ENCODE assay signal across 8 cellular contexts in the genomic region with DNA sequence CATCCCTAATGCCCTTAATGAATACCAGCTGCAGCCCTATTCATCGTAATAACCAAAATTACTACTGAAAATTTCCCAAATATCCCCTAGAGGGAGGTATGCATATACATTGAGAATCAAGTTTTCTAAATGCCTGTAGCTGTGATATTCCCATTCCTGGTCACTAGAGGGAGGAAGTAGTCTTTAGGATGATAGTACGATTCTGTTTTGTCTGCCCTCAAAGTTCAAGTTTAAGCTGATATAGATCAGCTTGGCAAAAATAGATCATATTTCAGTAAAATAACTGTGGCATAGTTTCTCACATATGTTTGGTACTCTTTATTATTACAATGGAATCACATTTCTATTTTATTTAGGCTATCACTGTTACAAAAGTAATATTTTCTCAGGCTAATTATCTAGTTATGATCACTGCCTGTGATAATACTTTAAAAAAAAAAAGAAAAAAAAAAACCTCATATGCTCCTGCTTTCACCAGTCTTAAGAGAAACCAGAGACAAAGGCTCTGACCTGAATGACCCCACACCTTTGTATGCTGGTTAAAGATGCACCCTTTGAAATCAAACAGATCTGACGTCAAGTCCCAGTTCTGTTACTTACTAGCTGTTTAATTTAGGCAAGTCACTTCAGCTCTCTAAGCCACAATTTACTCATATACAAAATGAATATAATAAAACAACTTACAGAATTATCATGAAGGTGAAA. TPM values are rescaled to one million over a fixed set of nuclear protein-coding genes. Genes with fewer than 3 reads are reported as not detected.
DNase-seq lines count a peak whose midpoint lies in the region; ATAC-seq, FAIRE-seq and TF ChIP-seq lines count a peak whose summit lies in the region.

No MANE protein-coding gene starts in this region.

- no peaks in the 10 kb centered on the region for H3K4me1 ChIP-seq in small intestine (ENCODE audit: control insufficient read depth in 2 of 2, insufficient read depth in 1 of 2, low read depth in 1 of 2, low read length in 1 of 2)

- H3K36me3 Mint-ChIP-seq in activated CD8-positive, alpha-beta T cell treated with anti-CD3 and anti-CD28 coated beads for 36 hours (ENCODE audit: low read depth): peaks cover 28% of the 10 kb centered on the region
- H3K36me3 Mint-ChIP-seq in activated naive CD4-positive, alpha-beta T cell treated with anti-CD3 and anti-CD28 coated beads, Interleukin-2, amount 10 ng/mL, durations not matched to agents 7 days and 5 days: peaks cover 16% of the 10 kb centered on the region

- H3K9me3 Mint-ChIP-seq in activated CD8-positive, alpha-beta T cell treated with anti-CD3 and anti-CD28 coated beads for 36 hours: peaks cover 6% of the 10 kb centered on the region
- peaks cover 5% of the 10 kb centered on the region for H3K9me3 Mint-ChIP-seq in activated naive CD4-positive, alpha-beta T cell treated with anti-CD3 and anti-CD28 coated beads, Interleukin-2, amount 10 ng/mL, durations not matched to agents 7 days and 5 days

- H3K36me3 ChIP-seq in small intestine (ENCODE audit: control insufficient read depth in 2 of 2, insufficient read depth in 2 of 2, low read length in 2 of 2): peaks cover 6 to 9% of the 10 kb centered on the region in 2 donors

- intact Hi-C loops in activated CD8-positive, alpha-beta T cell treated with anti-CD3 and anti-CD28 coated beads for 36 hours (cut with micrococcal nuclease): no loop called here
- intact Hi-C loops in Right ventricle myocardium superior (cut with DNase I): no loop called here

- DNase-seq in COLO829 (ENCODE audit: low spot score) (peak; percentile 63), NCI-H2171 (lab: John Stamatoyannopoulos, UW) (peak; percentile 75), Right ventricle myocardium superior (no peak), small intestine (peak; percentile 54)
- no peak for DNase-seq in activated CD8-positive, alpha-beta T cell treated with anti-CD3 and anti-CD28 coated beads for 36 hours
- DNase-seq in activated naive CD4-positive, alpha-beta T cell treated with anti-CD3 and anti-CD28 coated beads, Interleukin-2, amount 10 ng/mL, durations not matched to agents 7 days and 5 days: no peak

- WGBS in small intestine, 3 donors: 30 to 32% (median 31%) methylated on average over 3 of the region's 3 CpGs

- ATAC-seq in GM19025 (IDR thresholded peaks at IDR 0.05; ENCODE audit: low read depth, unreplicated experiment): peak; percentile 69
- ATAC-seq in HG03097 (IDR thresholded peaks at IDR 0.05; ENCODE audit: low FRiP score, unreplicated experiment): peak; percentile 81
- peak; percentile 68 for ATAC-seq in activated CD8-positive, alpha-beta T cell treated with anti-CD3 and anti-CD28 coated beads for 36 hours
- ATAC-seq in Right ventricle myocardium superior (ENCODE audit: poor library complexity): peak; percentile 74

- H3K9me3 ChIP-seq in small intestine (ENCODE audit: control insufficient read depth, low read depth): no peaks in the 10 kb centered on the region

- no peak overlapping the region for H3K4me3 Mint-ChIP-seq in activated CD8-positive, alpha-beta T cell treated with anti-CD3 and anti-CD28 coated beads for 36 hours
- no peak overlapping the region for H3K4me3 Mint-ChIP-seq in activated naive CD4-positive, alpha-beta T cell treated with anti-CD3 and anti-CD28 coated beads, Interleukin-2, amount 10 ng/mL, durations not matched to agents 7 days and 5 days

- POLR2A ChIA-PET in activated CD8-positive, alpha-beta T cell treated with anti-CD3 and anti-CD28 coated beads for 36 hours (lab: Charles Lee): interaction anchor here (1.1 kb wide), 1 partner anchor 10 kb away, joined by 5 read pairs; no protein-coding TSS in a partner anchor

- peaks cover 33% of the 10 kb centered on the region for H3K4me1 Mint-ChIP-seq in activated CD8-positive, alpha-beta T cell treated with anti-CD3 and anti-CD28 coated beads for 36 hours (ENCODE audit: low read depth)
- peaks cover 4% of the 10 kb centered on the region for H3K4me1 Mint-ChIP-seq in activated naive CD4-positive, alpha-beta T cell treated with anti-CD3 and anti-CD28 coated beads, Interleukin-2, amount 10 ng/mL, durations not matched to agents 7 days and 5 days

- H3K27ac ChIP-seq in small intestine (ENCODE audit: low read depth in 1 of 2, low read length in 1 of 2): no peak overlapping the region

- peak overlapping the region; percentile 43 for H3K27ac Mint-ChIP-seq in activated CD8-positive, alpha-beta T cell treated with anti-CD3 and anti-CD28 coated beads for 36 hours
- no peak overlapping the region for H3K27ac Mint-ChIP-seq in activated naive CD4-positive, alpha-beta T cell treated with anti-CD3 and anti-CD28 coated beads, Interleukin-2, amount 10 ng/mL, durations not matched to agents 7 days and 5 days

- no peak overlapping the region for H3K4me3 ChIP-seq in small intestine (ENCODE audit: low read depth in 1 of 2, low read length in 2 of 2)

- H3K27me3 Mint-ChIP-seq in activated CD8-positive, alpha-beta T cell treated with anti-CD3 and anti-CD28 coated beads for 36 hours: no peaks in the 10 kb centered on the region
- H3K27me3 Mint-ChIP-seq in activated naive CD4-positive, alpha-beta T cell treated with anti-CD3 and anti-CD28 coated beads, Interleukin-2, amount 10 ng/mL, durations not matched to agents 7 days and 5 days: no peaks in the 10 kb centered on the region

- no peak for FAIRE-seq in small intestine (lab: Jason Lieb, UNC)

- CTCF ChIA-PET in activated CD8-positive, alpha-beta T cell treated with anti-CD3 and anti-CD28 coated beads for 36 hours (lab: Charles Lee): interaction anchor here (0.6 to 3.4 kb wide), 25 partner anchors 9 to 296 kb away, joined by 3 to 18 read pairs (median 5); a partner anchor contains a TSS
- CTCF ChIA-PET in activated naive CD4-positive, alpha-beta T cell treated with anti-CD3 and anti-CD28 coated beads, Interleukin-2, amount 10 ng/mL, durations not matched to agents 7 days and 5 days (lab: Charles Lee): interaction anchor here (0.8 to 2.6 kb wide), 17 partner anchors 10 to 578 kb away, joined by 3 to 26 read pairs (median 5); a partner anchor contains a TSS

- peak; percentile 66 for TF ChIP-seq CTCF in activated CD8-positive, alpha-beta T cell treated with anti-CD3 and anti-CD28 coated beads for 36 hours (IDR thresholded peaks at IDR 0.05)

- no peaks in the 10 kb centered on the region for H3K27me3 ChIP-seq in small intestine (ENCODE audit: control insufficient read depth in 2 of 2, insufficient read depth in 2 of 2, low read length in 2 of 2)

RNA-seq across cellular contexts. Expression of a gene that starts 11.0 kb away (rescaled TPM):
- total RNA-seq in activated CD8-positive, alpha-beta T cell treated with anti-CD3 and anti-CD28 coated beads for 36 hours: 10 to 100 TPM; 38.5 to 38.6 TPM
- 70.3 TPM for total RNA-seq in Right ventricle myocardium superior
- polyA plus RNA-seq in small intestine: 10 to 100 TPM; 25.1 to 37.9 (median 27.7) TPM

RNA-seq across cellular contexts. Expression of a gene that starts 14.9 kb away (rescaled TPM):
- 10 to 100 TPM; 11.8 to 12.2 TPM for total RNA-seq in activated CD8-positive, alpha-beta T cell treated with anti-CD3 and anti-CD28 coated beads for 36 hours
- total RNA-seq in Right ventricle myocardium superior: 26.0 TPM
- polyA plus RNA-seq in small intestine: 10 to 100 TPM in 1 of 3 donors, 1 to 10 TPM in 2; 1.6 to 11.8 (median 2.4) TPM

Comparison
In these comparisons a context has a peak if more than half of its experiments do, and no peak if none do; other contexts are left out.
1. DNase-seq: peak in COLO829 (single experiment), NCI-H2171 (single experiment) and small intestine (single experiment); none in activated CD8-positive, alpha-beta T cell treated with anti-CD3 and anti-CD28 coated beads for 36 hours (single experiment), Right ventricle myocardium superior (single experiment) and activated naive CD4-positive, alpha-beta T cell treated with anti-CD3 and anti-CD28 coated beads, Interleukin-2, amount 10 ng/mL, durations not matched to agents 7 days and 5 days (single experiment).
2. Peak in every context shown above with its lines, with median percentiles within 50 percentile points of each other: ATAC-seq.